11 cellular contexts compared by ENCODE assay signal in genomic region chr6:135577059-135577538, GRCh38.
A peak's percentile ranks its signal among the peaks of the same experiment; 100 is the strongest.
DNase-seq lines count a peak whose midpoint lies in the region; ATAC-seq and TF ChIP-seq lines count a peak whose summit lies in the region.
"Had no signal": no experiment of that assay in that cellular context is flagged by ENCODE, and none has a peak within 500 bp of the region (broad histone marks: within the 10 kb centered on the region; RNA-seq: fewer than 3 reads in every experiment).

No MANE protein-coding gene starts in this region.

- H3K27ac Mint-ChIP-seq in activated B cell treated with CpG ODN at 0.5 μM for 24 hours (peak overlapping the region; percentile 5), osteocyte (ENCODE audit: unreplicated experiment) (no peak overlapping the region)

- CTCF ChIA-PET in activated B cell treated with CpG ODN at 0.5 μM for 24 hours (lab: Charles Lee) = interaction anchor here (1.0 kb wide), 2 partner anchors 332 to 650 kb away, joined by 3 read pairs; no protein-coding TSS in a partner anchor

- H3K9me3 Mint-ChIP-seq in activated B cell treated with CpG ODN at 0.5 μM for 24 hours = no peaks in the 10 kb centered on the region
- no peaks in the 10 kb centered on the region for H3K9me3 Mint-ChIP-seq in osteocyte (ENCODE audit: unreplicated experiment)

- ATAC-seq in GM18498 (IDR thresholded peaks at IDR 0.05; ENCODE audit: unreplicated experiment) (peak; percentile 90), GM19463 (IDR thresholded peaks at IDR 0.05; ENCODE audit: unreplicated experiment) (peak; percentile 84), HG03103 (IDR thresholded peaks at IDR 0.05; ENCODE audit: low read depth, unreplicated experiment) (peak; percentile 89), activated B cell treated with CpG ODN at 0.5 μM for 24 hours (ENCODE audit: low read depth) (peak; percentile 71)
- ATAC-seq: gastrocnemius medialis had no signal

- POLR2A ChIA-PET in activated B cell treated with CpG ODN at 0.5 μM for 24 hours (lab: Charles Lee) = interaction anchor here (0.6 to 1.1 kb wide), 3 partner anchors 9 to 561 kb away, joined by 3 to 5 read pairs (median 5); no protein-coding TSS in a partner anchor

- H3K4me3 Mint-ChIP-seq in activated B cell treated with CpG ODN at 0.5 μM for 24 hours (no peak overlapping the region), osteocyte (ENCODE audit: unreplicated experiment) (no peak overlapping the region)

- TF ChIP-seq CTCF in activated B cell treated with CpG ODN at 0.5 μM for 24 hours (IDR thresholded peaks at IDR 0.05) (no peak), osteocyte (IDR thresholded peaks at IDR 0.05) (no peak)

- no peaks in the 10 kb centered on the region for H3K27me3 Mint-ChIP-seq in activated B cell treated with CpG ODN at 0.5 μM for 24 hours
- H3K27me3 Mint-ChIP-seq in osteocyte (ENCODE audit: unreplicated experiment) = peaks cover 21% of the 10 kb centered on the region

- peaks cover 11% of the 10 kb centered on the region for H3K4me1 Mint-ChIP-seq in activated B cell treated with CpG ODN at 0.5 μM for 24 hours
- H3K4me1 Mint-ChIP-seq in osteocyte (ENCODE audit: unreplicated experiment) = no peaks in the 10 kb centered on the region

- intact Hi-C loops in activated B cell treated with CpG ODN at 0.5 μM for 24 hours (cut with micrococcal nuclease) = no loop called here

- DNase-seq in activated B cell treated with CpG ODN at 0.5 μM for 24 hours = no peak
- DNase-seq in NCI-H187 treated with DMSO at 0.1 percent for 48 hours (lab: John Stamatoyannopoulos, UW) = no peak
- no peak for DNase-seq in ureter (ENCODE audit: low spot score)
- no peak for DNase-seq in stimulated activated CD4-positive, alpha-beta T cell treated with anti-CD3 and anti-CD28 coated beads, Interleukin-1b, Interleukin-23, amount 100 ng/mL, for 48 hours
- DNase-seq in osteocyte (ENCODE audit: extremely low spot score, unreplicated experiment) = no peak
- DNase-seq: Calu3, gastrocnemius medialis, SHP77 treated with DMSO at 0.1 percent for 48 hours had no signal

- H3K36me3 Mint-ChIP-seq in activated B cell treated with CpG ODN at 0.5 μM for 24 hours (ENCODE audit: low read depth) = no peaks in the 10 kb centered on the region
- no peaks in the 10 kb centered on the region for H3K36me3 Mint-ChIP-seq in osteocyte (ENCODE audit: unreplicated experiment)
